2 cellular contexts compared by ENCODE assay signal in the genomic region with DNA sequence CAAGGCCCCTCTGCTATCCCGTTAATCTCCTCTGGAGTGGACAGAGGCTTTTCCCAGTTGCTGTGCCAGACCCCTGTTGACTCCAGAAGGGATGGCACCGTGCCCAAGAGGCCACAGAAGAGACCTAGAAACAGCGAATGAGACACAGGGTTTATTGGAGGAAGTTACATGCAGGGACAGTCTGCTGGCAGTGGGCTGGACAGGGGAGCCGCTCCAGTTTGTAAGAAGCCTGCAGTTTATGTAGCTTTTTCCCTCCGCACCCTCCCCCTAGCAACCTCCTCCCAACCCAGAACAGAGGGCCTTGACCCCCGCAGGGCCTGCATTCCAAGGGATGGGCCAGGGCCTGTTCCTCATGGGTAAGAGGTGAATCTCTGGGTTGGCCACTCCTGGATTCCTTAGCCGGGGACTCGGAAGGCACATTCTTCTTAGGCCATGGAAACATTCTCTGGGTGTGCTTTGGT.
TF ChIP-seq lines count a peak whose summit lies in the region.

No MANE protein-coding gene starts in this region.

TF ChIP-seq in GM23338, 12 proteins besides CTCF, POLR2A, EP300 and RAD21 (continued from another document):
- TF ChIP-seq, protein P1, sequence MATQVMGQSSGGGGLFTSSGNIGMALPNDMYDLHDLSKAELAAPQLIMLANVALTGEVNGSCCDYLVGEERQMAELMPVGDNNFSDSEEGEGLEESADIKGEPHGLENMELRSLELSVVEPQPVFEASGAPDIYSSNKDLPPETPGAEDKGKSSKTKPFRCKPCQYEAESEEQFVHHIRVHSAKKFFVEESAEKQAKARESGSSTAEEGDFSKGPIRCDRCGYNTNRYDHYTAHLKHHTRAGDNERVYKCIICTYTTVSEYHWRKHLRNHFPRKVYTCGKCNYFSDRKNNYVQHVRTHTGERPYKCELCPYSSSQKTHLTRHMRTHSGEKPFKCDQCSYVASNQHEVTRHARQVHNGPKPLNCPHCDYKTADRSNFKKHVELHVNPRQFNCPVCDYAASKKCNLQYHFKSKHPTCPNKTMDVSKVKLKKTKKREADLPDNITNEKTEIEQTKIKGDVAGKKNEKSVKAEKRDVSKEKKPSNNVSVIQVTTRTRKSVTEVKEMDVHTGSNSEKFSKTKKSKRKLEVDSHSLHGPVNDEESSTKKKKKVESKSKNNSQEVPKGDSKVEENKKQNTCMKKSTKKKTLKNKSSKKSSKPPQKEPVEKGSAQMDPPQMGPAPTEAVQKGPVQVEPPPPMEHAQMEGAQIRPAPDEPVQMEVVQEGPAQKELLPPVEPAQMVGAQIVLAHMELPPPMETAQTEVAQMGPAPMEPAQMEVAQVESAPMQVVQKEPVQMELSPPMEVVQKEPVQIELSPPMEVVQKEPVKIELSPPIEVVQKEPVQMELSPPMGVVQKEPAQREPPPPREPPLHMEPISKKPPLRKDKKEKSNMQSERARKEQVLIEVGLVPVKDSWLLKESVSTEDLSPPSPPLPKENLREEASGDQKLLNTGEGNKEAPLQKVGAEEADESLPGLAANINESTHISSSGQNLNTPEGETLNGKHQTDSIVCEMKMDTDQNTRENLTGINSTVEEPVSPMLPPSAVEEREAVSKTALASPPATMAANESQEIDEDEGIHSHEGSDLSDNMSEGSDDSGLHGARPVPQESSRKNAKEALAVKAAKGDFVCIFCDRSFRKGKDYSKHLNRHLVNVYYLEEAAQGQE (IDR thresholded peaks at IDR 0.05; ENCODE audit: unreplicated experiment) = no peak
- TF ChIP-seq, protein P2, sequence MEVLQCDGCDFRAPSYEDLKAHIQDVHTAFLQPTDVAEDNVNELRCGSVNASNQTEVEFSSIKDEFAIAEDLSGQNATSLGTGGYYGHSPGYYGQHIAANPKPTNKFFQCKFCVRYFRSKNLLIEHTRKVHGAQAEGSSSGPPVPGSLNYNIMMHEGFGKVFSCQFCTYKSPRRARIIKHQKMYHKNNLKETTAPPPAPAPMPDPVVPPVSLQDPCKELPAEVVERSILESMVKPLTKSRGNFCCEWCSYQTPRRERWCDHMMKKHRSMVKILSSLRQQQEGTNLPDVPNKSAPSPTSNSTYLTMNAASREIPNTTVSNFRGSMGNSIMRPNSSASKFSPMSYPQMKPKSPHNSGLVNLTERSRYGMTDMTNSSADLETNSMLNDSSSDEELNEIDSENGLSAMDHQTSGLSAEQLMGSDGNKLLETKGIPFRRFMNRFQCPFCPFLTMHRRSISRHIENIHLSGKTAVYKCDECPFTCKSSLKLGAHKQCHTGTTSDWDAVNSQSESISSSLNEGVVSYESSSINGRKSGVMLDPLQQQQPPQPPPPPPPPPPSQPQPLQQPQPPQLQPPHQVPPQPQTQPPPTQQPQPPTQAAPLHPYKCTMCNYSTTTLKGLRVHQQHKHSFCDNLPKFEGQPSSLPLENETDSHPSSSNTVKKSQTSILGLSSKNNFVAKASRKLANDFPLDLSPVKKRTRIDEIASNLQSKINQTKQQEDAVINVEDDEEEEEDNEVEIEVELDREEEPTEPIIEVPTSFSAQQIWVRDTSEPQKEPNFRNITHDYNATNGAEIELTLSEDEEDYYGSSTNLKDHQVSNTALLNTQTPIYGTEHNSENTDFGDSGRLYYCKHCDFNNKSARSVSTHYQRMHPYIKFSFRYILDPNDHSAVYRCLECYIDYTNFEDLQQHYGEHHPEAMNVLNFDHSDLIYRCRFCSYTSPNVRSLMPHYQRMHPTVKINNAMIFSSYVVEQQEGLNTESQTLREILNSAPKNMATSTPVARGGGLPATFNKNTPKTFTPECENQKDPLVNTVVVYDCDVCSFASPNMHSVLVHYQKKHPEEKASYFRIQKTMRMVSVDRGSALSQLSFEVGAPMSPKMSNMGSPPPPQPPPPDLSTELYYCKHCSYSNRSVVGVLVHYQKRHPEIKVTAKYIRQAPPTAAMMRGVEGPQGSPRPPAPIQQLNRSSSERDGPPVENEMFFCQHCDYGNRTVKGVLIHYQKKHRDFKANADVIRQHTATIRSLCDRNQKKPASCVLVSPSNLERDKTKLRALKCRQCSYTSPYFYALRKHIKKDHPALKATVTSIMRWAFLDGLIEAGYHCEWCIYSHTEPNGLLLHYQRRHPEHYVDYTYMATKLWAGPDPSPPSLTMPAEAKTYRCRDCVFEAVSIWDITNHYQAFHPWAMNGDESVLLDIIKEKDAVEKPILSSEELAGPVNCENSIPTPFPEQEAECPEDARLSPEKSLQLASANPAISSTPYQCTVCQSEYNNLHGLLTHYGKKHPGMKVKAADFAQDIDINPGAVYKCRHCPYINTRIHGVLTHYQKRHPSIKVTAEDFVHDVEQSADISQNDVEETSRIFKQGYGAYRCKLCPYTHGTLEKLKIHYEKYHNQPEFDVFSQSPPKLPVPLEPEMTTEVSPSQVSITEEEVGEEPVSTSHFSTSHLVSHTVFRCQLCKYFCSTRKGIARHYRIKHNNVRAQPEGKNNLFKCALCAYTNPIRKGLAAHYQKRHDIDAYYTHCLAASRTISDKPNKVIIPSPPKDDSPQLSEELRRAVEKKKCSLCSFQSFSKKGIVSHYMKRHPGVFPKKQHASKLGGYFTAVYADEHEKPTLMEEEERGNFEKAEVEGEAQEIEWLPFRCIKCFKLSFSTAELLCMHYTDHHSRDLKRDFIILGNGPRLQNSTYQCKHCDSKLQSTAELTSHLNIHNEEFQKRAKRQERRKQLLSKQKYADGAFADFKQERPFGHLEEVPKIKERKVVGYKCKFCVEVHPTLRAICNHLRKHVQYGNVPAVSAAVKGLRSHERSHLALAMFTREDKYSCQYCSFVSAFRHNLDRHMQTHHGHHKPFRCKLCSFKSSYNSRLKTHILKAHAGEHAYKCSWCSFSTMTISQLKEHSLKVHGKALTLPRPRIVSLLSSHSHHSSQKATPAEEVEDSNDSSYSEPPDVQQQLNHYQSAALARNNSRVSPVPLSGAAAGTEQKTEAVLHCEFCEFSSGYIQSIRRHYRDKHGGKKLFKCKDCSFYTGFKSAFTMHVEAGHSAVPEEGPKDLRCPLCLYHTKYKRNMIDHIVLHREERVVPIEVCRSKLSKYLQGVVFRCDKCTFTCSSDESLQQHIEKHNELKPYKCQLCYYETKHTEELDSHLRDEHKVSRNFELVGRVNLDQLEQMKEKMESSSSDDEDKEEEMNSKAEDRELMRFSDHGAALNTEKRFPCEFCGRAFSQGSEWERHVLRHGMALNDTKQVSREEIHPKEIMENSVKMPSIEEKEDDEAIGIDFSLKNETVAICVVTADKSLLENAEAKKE (CRISPR knock-in tag; IDR thresholded peaks at IDR 0.05) = no peak
- TF ChIP-seq ZNF114 (CRISPR knock-in tag; IDR thresholded peaks at IDR 0.05) (no peak), POLR2AphosphoS5 (IDR thresholded peaks at IDR 0.05; ENCODE audit: low read depth) (no peak), JUNB (IDR thresholded peaks at IDR 0.05; ENCODE audit: unreplicated experiment) (no peak), STAT1 (IDR thresholded peaks at IDR 0.05; ENCODE audit: unreplicated experiment) (no peak)
- TF ChIP-seq, protein P3, sequence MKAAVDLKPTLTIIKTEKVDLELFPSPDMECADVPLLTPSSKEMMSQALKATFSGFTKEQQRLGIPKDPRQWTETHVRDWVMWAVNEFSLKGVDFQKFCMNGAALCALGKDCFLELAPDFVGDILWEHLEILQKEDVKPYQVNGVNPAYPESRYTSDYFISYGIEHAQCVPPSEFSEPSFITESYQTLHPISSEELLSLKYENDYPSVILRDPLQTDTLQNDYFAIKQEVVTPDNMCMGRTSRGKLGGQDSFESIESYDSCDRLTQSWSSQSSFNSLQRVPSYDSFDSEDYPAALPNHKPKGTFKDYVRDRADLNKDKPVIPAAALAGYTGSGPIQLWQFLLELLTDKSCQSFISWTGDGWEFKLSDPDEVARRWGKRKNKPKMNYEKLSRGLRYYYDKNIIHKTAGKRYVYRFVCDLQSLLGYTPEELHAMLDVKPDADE (IDR thresholded peaks at IDR 0.05) = no peak

TF ChIP-seq in WTC11, 78 proteins besides CTCF, POLR2A, EP300 and RAD21 (continued from another document):
- no peak for TF ChIP-seq ZNF263 (CRISPR knock-in tag; IDR thresholded peaks at IDR 0.05; ENCODE audit: low read depth)
- TF ChIP-seq, protein P4, sequence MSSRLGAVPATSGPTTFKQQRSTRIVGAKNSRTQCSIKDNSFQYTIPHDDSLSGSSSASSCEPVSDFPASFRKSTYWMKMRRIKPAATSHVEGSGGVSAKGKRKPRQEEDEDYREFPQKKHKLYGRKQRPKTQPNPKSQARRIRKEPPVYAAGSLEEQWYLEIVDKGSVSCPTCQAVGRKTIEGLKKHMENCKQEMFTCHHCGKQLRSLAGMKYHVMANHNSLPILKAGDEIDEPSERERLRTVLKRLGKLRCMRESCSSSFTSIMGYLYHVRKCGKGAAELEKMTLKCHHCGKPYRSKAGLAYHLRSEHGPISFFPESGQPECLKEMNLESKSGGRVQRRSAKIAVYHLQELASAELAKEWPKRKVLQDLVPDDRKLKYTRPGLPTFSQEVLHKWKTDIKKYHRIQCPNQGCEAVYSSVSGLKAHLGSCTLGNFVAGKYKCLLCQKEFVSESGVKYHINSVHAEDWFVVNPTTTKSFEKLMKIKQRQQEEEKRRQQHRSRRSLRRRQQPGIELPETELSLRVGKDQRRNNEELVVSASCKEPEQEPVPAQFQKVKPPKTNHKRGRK (CRISPR knock-in tag; IDR thresholded peaks at IDR 0.05; ENCODE audit: borderline replicate concordance) = no peak
- TF ChIP-seq, protein P5, sequence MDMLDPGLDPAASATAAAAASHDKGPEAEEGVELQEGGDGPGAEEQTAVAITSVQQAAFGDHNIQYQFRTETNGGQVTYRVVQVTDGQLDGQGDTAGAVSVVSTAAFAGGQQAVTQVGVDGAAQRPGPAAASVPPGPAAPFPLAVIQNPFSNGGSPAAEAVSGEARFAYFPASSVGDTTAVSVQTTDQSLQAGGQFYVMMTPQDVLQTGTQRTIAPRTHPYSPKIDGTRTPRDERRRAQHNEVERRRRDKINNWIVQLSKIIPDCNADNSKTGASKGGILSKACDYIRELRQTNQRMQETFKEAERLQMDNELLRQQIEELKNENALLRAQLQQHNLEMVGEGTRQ (CRISPR knock-in tag; IDR thresholded peaks at IDR 0.05) = no peak
- TF ChIP-seq ATF1 (CRISPR knock-in tag; IDR thresholded peaks at IDR 0.05) = no peak
- no peak for TF ChIP-seq MYBL2 (CRISPR knock-in tag; IDR thresholded peaks at IDR 0.05)
- no peak for TF ChIP-seq IRF2 (CRISPR knock-in tag; IDR thresholded peaks at IDR 0.05; ENCODE audit: borderline replicate concordance, low read depth)
- TF ChIP-seq PRRX2 (CRISPR knock-in tag; IDR thresholded peaks at IDR 0.05) = no peak
